In genomic region chr10:44675086-44675874, GRCh38 we compare ENCODE assay signal across 19 cellular contexts.
DNase-seq lines count a peak whose midpoint lies in the region; ATAC-seq, FAIRE-seq and TF ChIP-seq lines count a peak whose summit lies in the region.
"Had no signal": no experiment of that assay in that cellular context is flagged by ENCODE, and none has a peak within 500 bp of the region (broad histone marks: within the 10 kb centered on the region; RNA-seq: fewer than 3 reads in every experiment).

No MANE protein-coding gene starts in this region.

- H3K9me3 Mint-ChIP-seq in endothelial cell (ENCODE audit: unreplicated experiment): no peaks in the 10 kb centered on the region
- H3K9me3 Mint-ChIP-seq in naive thymus-derived CD4-positive, alpha-beta T cell: no peaks in the 10 kb centered on the region
- H3K9me3 Mint-ChIP-seq: CD8-positive, alpha-beta T cell had no signal

- no peak for FAIRE-seq in small intestine (lab: Jason Lieb, UNC)
- FAIRE-seq: A549, GM18507, K562 had no signal

- 64% methylated on average over 4 of the region's 4 CpGs for WGBS in hepatocyte (ENCODE audit: low lambda C conversion rate, missing lambda C conversion rate)
- 51 to 57% (median 57%) methylated on average over 4 of the region's 4 CpGs for WGBS in small intestine, 3 donors

- no peak overlapping the region for H2AFZ ChIP-seq in hepatocyte

- H3K27me3 Mint-ChIP-seq in endothelial cell (ENCODE audit: unreplicated experiment): no peaks in the 10 kb centered on the region
- H3K27me3 Mint-ChIP-seq in naive thymus-derived CD4-positive, alpha-beta T cell: peaks cover 0 to 5% (median 0%) of the 10 kb centered on the region in 5 donors

- CTCF ChIA-PET in HEK293T (lab: Yijun Ruan, JAX): no interaction called here
- CTCF ChIA-PET in naive thymus-derived CD4-positive, alpha-beta T cell (lab: Charles Lee): no interaction called here

- TF ChIP-seq CTCF in VCaP (conservative IDR thresholded peaks at IDR 0.05) (no peak), hepatocyte (IDR thresholded peaks at IDR 0.05; ENCODE audit: poor library complexity) (no peak), endothelial cell (IDR thresholded peaks at IDR 0.05; ENCODE audit: unreplicated experiment) (no peak)

- no peak overlapping the region for H3K4me3 Mint-ChIP-seq in endothelial cell (ENCODE audit: unreplicated experiment)
- no peak overlapping the region for H3K4me3 Mint-ChIP-seq in naive thymus-derived CD4-positive, alpha-beta T cell
- H3K4me3 Mint-ChIP-seq: CD14-positive monocyte; CD8-positive, alpha-beta T cell had no signal

- H3K27ac Mint-ChIP-seq in endothelial cell (ENCODE audit: unreplicated experiment): no peak overlapping the region
- H3K27ac Mint-ChIP-seq in naive thymus-derived CD4-positive, alpha-beta T cell: no peak overlapping the region
- H3K27ac Mint-ChIP-seq: CD14-positive monocyte; CD8-positive, alpha-beta T cell had no signal

- DNase-seq in HEK293T (ENCODE audit: extremely low spot score): no peak
- no peak for DNase-seq in hepatocyte (ENCODE audit: low spot score)
- DNase-seq in small intestine: peak; percentile 3
- DNase-seq in endothelial cell (ENCODE audit: low spot score): no peak
- no peak for DNase-seq in naive thymus-derived CD4-positive, alpha-beta T cell
- DNase-seq: BE2C; CD8-positive, alpha-beta T cell; COR-L47; DND-41; GF-D8; GOT3 had no signal

- H3K27me3 ChIP-seq in hepatocyte (no peaks in the 10 kb centered on the region), small intestine (ENCODE audit: control insufficient read depth in 2 of 2, insufficient read depth in 2 of 2, low read length in 2 of 2) (peaks cover 0 to under 1% of the 10 kb centered on the region in 2 donors)
- no peaks in the 10 kb centered on the region for H3K27me3 ChIP-seq in naive thymus-derived CD4-positive, alpha-beta T cell (ENCODE audit: control insufficient read depth in 2 of 2, insufficient read depth in 2 of 2, low read length in 2 of 2)
- H3K27me3 ChIP-seq: BE2C had no signal

- no peaks in the 10 kb centered on the region for H3K9me3 ChIP-seq in hepatocyte (ENCODE audit: low read depth)
- no peaks in the 10 kb centered on the region for H3K9me3 ChIP-seq in small intestine (ENCODE audit: control insufficient read depth, low read depth)
- H3K9me3 ChIP-seq in naive thymus-derived CD4-positive, alpha-beta T cell (ENCODE audit: control insufficient read depth in 2 of 3, low read length in 3 of 3): no peaks in the 10 kb centered on the region
- H3K9me3 ChIP-seq: A549, BE2C, HAP-1 had no signal

- intact Hi-C loops in naive thymus-derived CD4-positive, alpha-beta T cell (cut with micrococcal nuclease): no loop called here

- H3K36me3 Mint-ChIP-seq in endothelial cell (ENCODE audit: low read depth, unreplicated experiment): no peaks in the 10 kb centered on the region
- no peaks in the 10 kb centered on the region for H3K36me3 Mint-ChIP-seq in naive thymus-derived CD4-positive, alpha-beta T cell
- H3K36me3 Mint-ChIP-seq: CD14-positive monocyte; CD8-positive, alpha-beta T cell had no signal

- H3K4me1 ChIP-seq in hepatocyte (ENCODE audit: insufficient read depth) (no peaks in the 10 kb centered on the region), small intestine (ENCODE audit: control insufficient read depth in 2 of 2, insufficient read depth in 1 of 2, low read depth in 1 of 2, low read length in 1 of 2) (no peaks in the 10 kb centered on the region)
- no peaks in the 10 kb centered on the region for H3K4me1 ChIP-seq in naive thymus-derived CD4-positive, alpha-beta T cell (ENCODE audit: control insufficient read depth in 2 of 2, insufficient read depth in 2 of 2, low read length in 2 of 2)
- H3K4me1 ChIP-seq: A549, BE2C, HAP-1 had no signal

- no peaks in the 10 kb centered on the region for H3K4me1 Mint-ChIP-seq in endothelial cell (ENCODE audit: unreplicated experiment)
- H3K4me1 Mint-ChIP-seq in naive thymus-derived CD4-positive, alpha-beta T cell: no peaks in the 10 kb centered on the region
- H3K4me1 Mint-ChIP-seq: CD14-positive monocyte had no signal

- no peaks in the 10 kb centered on the region for H4K20me1 ChIP-seq in hepatocyte (ENCODE audit: insufficient read depth, poor library complexity, severe bottlenecking)

- no peaks in the 10 kb centered on the region for H3K9me2 ChIP-seq in hepatocyte (replicated peaks; ENCODE audit: insufficient read depth)

- H3K4me3 ChIP-seq in hepatocyte (no peak overlapping the region), small intestine (ENCODE audit: low read depth in 1 of 2, low read length in 2 of 2) (no peak overlapping the region)
- no peak overlapping the region for H3K4me3 ChIP-seq in naive thymus-derived CD4-positive, alpha-beta T cell (ENCODE audit: low read length)
- H3K4me3 ChIP-seq: A549, HAP-1, K562 had no signal

- H3K36me3 ChIP-seq in hepatocyte (replicated peaks; ENCODE audit: insufficient read depth, low read depth): no peaks in the 10 kb centered on the region
- no peaks in the 10 kb centered on the region for H3K36me3 ChIP-seq in small intestine (ENCODE audit: control insufficient read depth in 2 of 2, insufficient read depth in 2 of 2, low read length in 2 of 2)
- H3K36me3 ChIP-seq in naive thymus-derived CD4-positive, alpha-beta T cell (ENCODE audit: control insufficient read depth in 2 of 3, insufficient read depth in 3 of 3, low read length in 3 of 3): no peaks in the 10 kb centered on the region
- H3K36me3 ChIP-seq: BE2C, HAP-1 had no signal

- POLR2A ChIA-PET in HEK293T (lab: Yijun Ruan, JAX): no interaction called here
- POLR2A ChIA-PET in naive thymus-derived CD4-positive, alpha-beta T cell (lab: Charles Lee): no interaction called here

- H3K27ac ChIP-seq in VCaP: peak overlapping the region; percentile 76
- peak overlapping the region; percentile 22 for H3K27ac ChIP-seq in hepatocyte
- no peak overlapping the region for H3K27ac ChIP-seq in small intestine (ENCODE audit: low read depth in 1 of 2, low read length in 1 of 2)
- H3K27ac ChIP-seq in naive thymus-derived CD4-positive, alpha-beta T cell (ENCODE audit: low read depth, low read length): no peak overlapping the region
- H3K27ac ChIP-seq: A549, HL-60 had no signal

- H3K79me2 ChIP-seq in hepatocyte: no peaks in the 10 kb centered on the region

- no peak for ATAC-seq in GM18498 (IDR thresholded peaks at IDR 0.05; ENCODE audit: unreplicated experiment)
- no peak for ATAC-seq in naive thymus-derived CD4-positive, alpha-beta T cell
- ATAC-seq: A549; CD8-positive, alpha-beta T cell; K562 had no signal

- H3K4me2 ChIP-seq in hepatocyte: no peak overlapping the region
- H3K4me2 ChIP-seq: A549 had no signal

TF ChIP-seq in HEK293T, 16 proteins besides CTCF, POLR2A, EP300 and RAD21:
- no peak for TF ChIP-seq TARDBP (IDR thresholded peaks at IDR 0.05)
- TF ChIP-seq NFRKB (IDR thresholded peaks at IDR 0.05): no peak
- TF ChIP-seq PKNOX1 (IDR thresholded peaks at IDR 0.05): 0 out of 2 replicates have a peak, but pooled peaks have one; percentile 7
- TF ChIP-seq SP1 (IDR thresholded peaks at IDR 0.05): no peak

Comparison
In these comparisons a context has a peak if more than half of its experiments do, and no peak if none do; other contexts are left out.
1. H3K27ac ChIP-seq: peak in VCaP (single experiment) and hepatocyte (single experiment); none in small intestine (0 of 2) and naive thymus-derived CD4-positive, alpha-beta T cell (single experiment).